27 cellular contexts compared by ENCODE assay signal in the genomic region with DNA sequence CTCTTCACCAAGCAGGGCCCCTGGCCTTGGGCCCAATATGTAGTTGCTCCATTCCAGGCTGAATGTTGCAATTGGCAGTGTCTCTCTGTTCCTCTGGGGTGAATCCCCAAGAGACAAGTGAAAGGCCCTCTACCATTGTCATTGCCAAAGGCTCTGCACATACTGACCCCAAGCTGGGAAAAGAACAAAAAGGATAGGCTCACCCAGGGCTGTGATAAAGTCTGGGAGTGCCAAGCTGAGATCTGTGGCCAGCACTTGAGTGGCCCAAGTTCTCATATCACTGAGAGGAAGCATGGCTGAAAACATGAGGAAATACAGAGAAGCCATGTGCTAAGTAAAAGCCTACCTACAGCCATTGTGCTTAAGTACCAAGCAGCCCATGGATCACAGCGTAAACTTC.
"Had no signal": no experiment of that assay in that cellular context is flagged by ENCODE, and none has a peak within 500 bp of the region (broad histone marks: within the 10 kb centered on the region; RNA-seq: fewer than 3 reads in every experiment).

No MANE protein-coding gene starts in this region.

- H3K4me1 ChIP-seq: parathyroid adenoma, psoas muscle, sigmoid colon, stomach, thyroid gland, tibial nerve, upper lobe of left lung, vagina had no signal

- H3K27me3 Mint-ChIP-seq: naive thymus-derived CD8-positive, alpha-beta T cell; natural killer cell treated with Interleukin-12 subunit alpha and Interleukin-12 subunit beta and Interleukin-15 and Interleukin-18, amount 100 ng/mL, for 72 hours; progenitor cell of endocrine pancreas; stimulated activated naive B cell treated with anti-CD40 and anti-IgM and Interleukin-4, amounts not matched to agents 10 μg/mL and 1 μg/mL and 100 μg/mL, for 72 hours; stimulated activated naive CD8-positive, alpha-beta T cell treated with anti-CD3 and anti-CD28 coated beads, Interleukin-15, Interleukin-2, amounts not matched to agents 100 ng/mL and 50 ng/mL, for 24 hours had no signal

- H3K79me2 ChIP-seq: parathyroid adenoma had no signal

- DNase-seq: naive thymus-derived CD8-positive, alpha-beta T cell; nephron progenitor cell; occipital lobe; ovary; sigmoid colon; small intestine; stimulated activated CD4-positive, alpha-beta T cell treated with anti-CD3 and anti-CD28 coated beads, Interleukin-15, amount 100 ng/mL, for 24 hours; stimulated activated CD4-positive, alpha-beta T cell treated with anti-CD3 and anti-CD28 coated beads, Interleukin-2, amount 100 ng/mL, for 24 hours; stimulated activated CD4-positive, alpha-beta T cell treated with anti-CD3 and anti-CD28 coated beads, Interleukin-2, amount 100 ng/mL, for 48 hours; stimulated activated CD4-positive, alpha-beta T cell treated with anti-CD3 and anti-CD28 coated beads, Interleukin-4, amount 100 ng/mL, for 24 hours; stimulated activated naive B cell treated with anti-CD40 and anti-IgM and Interleukin-4, amounts not matched to agents 10 μg/mL and 1 μg/mL and 100 μg/mL, for 72 hours; stimulated activated naive CD4-positive, alpha-beta T cell treated with Interleukin-2 at 50 U/mL for 16 hours; stomach; thyroid gland; trophoblast cell; upper lobe of left lung had no signal

- ATAC-seq: naive thymus-derived CD8-positive, alpha-beta T cell; natural killer cell treated with Interleukin-12 subunit alpha and Interleukin-12 subunit beta and Interleukin-15 and Interleukin-18, amount 100 ng/mL, for 72 hours; psoas muscle; stimulated activated naive B cell treated with anti-CD40 and anti-IgM and Interleukin-4, amounts not matched to agents 10 μg/mL and 1 μg/mL and 100 μg/mL, for 72 hours had no signal

- H2AFZ ChIP-seq: parathyroid adenoma had no signal

- H3K4me3 ChIP-seq: ovary, psoas muscle, sigmoid colon, stomach, thoracic aorta, thyroid gland, tibial nerve, upper lobe of left lung, vagina had no signal

- H3K27ac Mint-ChIP-seq: naive thymus-derived CD8-positive, alpha-beta T cell; natural killer cell treated with Interleukin-12 subunit alpha and Interleukin-12 subunit beta and Interleukin-15 and Interleukin-18, amount 100 ng/mL, for 72 hours; nephron progenitor cell; progenitor cell of endocrine pancreas; stimulated activated effector memory CD8-positive, alpha-beta T cell treated with anti-CD3 and anti-CD28 coated beads, Interleukin-12 subunit alpha, Interleukin-12 subunit beta, amount 100 ng/mL, for 72 hours; stimulated activated naive B cell treated with anti-CD40 and anti-IgM and Interleukin-4, amounts not matched to agents 10 μg/mL and 1 μg/mL and 100 μg/mL, for 72 hours; stimulated activated naive CD8-positive, alpha-beta T cell treated with anti-CD3 and anti-CD28 coated beads, Interleukin-15, Interleukin-2, amounts not matched to agents 100 ng/mL and 50 ng/mL, for 24 hours had no signal

- H3K27ac ChIP-seq: ovary, parathyroid adenoma, psoas muscle, sigmoid colon, stomach, thoracic aorta, thyroid gland, tibial nerve, upper lobe of left lung, vagina had no signal

- H3K9ac ChIP-seq: parathyroid adenoma had no signal

- H3K4me1 Mint-ChIP-seq: naive thymus-derived CD8-positive, alpha-beta T cell; nephron progenitor cell; neural crest cell; stimulated activated effector memory CD8-positive, alpha-beta T cell treated with anti-CD3 and anti-CD28 coated beads, Interleukin-12 subunit alpha, Interleukin-12 subunit beta, amount 100 ng/mL, for 72 hours; stimulated activated naive B cell treated with anti-CD40 and anti-IgM and Interleukin-4, amounts not matched to agents 10 μg/mL and 1 μg/mL and 100 μg/mL, for 72 hours had no signal

- FAIRE-seq: small intestine, urothelium cell line had no signal

- H3K27me3 ChIP-seq: ovary, sigmoid colon, stomach, thyroid gland, tibial nerve, upper lobe of left lung, vagina had no signal

- H3K9me3 Mint-ChIP-seq: nephron progenitor cell had no signal

- H3K9me3 ChIP-seq: ovary, thoracic aorta, thyroid gland, upper lobe of left lung, vagina had no signal

- H3K36me3 Mint-ChIP-seq: stimulated activated effector memory CD8-positive, alpha-beta T cell treated with anti-CD3 and anti-CD28 coated beads, Interleukin-12 subunit alpha, Interleukin-12 subunit beta, amount 100 ng/mL, for 72 hours; stimulated activated naive B cell treated with anti-CD40 and anti-IgM and Interleukin-4, amounts not matched to agents 10 μg/mL and 1 μg/mL and 100 μg/mL, for 72 hours had no signal

- H3K36me3 ChIP-seq: ovary, sigmoid colon, stomach, thoracic aorta, thyroid gland, tibial nerve, upper lobe of left lung, vagina had no signal

- H3K4me3 Mint-ChIP-seq: naive thymus-derived CD8-positive, alpha-beta T cell; natural killer cell treated with Interleukin-12 subunit alpha and Interleukin-12 subunit beta and Interleukin-15 and Interleukin-18, amount 100 ng/mL, for 72 hours; nephron progenitor cell; neural crest cell; stimulated activated effector memory CD8-positive, alpha-beta T cell treated with anti-CD3 and anti-CD28 coated beads, Interleukin-12 subunit alpha, Interleukin-12 subunit beta, amount 100 ng/mL, for 72 hours; stimulated activated naive B cell treated with anti-CD40 and anti-IgM and Interleukin-4, amounts not matched to agents 10 μg/mL and 1 μg/mL and 100 μg/mL, for 72 hours; stimulated activated naive CD8-positive, alpha-beta T cell treated with anti-CD3 and anti-CD28 coated beads, Interleukin-15, Interleukin-2, amounts not matched to agents 100 ng/mL and 50 ng/mL, for 24 hours had no signal
